Comparison of ENCODE assay signal across 1 cellular context in genomic region chr1:202643397-202644218, GRCh38.
TF ChIP-seq lines count a peak whose summit lies in the region.

No MANE protein-coding gene starts in this region.

TF ChIP-seq in HEK293, 187 proteins besides CTCF, POLR2A, EP300 and RAD21 (continued from another document and continues in another):
- TF ChIP-seq ZBTB10 (tag by site-specific recombination; IDR thresholded peaks at IDR 0.05): 0 out of 2 replicates have a peak, but pooled peaks have one; percentile 19
- no peak for TF ChIP-seq ZNF221 (tag by site-specific recombination; IDR thresholded peaks at IDR 0.05; ENCODE audit: borderline replicate concordance)
- 0 out of 2 replicates have a peak, but pooled peaks have one; percentile 58 for TF ChIP-seq KLF16 (tag by site-specific recombination; IDR thresholded peaks at IDR 0.05)
- TF ChIP-seq ZNF707 (tag by site-specific recombination; IDR thresholded peaks at IDR 0.05): no peak
- no peak for TF ChIP-seq ZNF133 (tag by site-specific recombination; IDR thresholded peaks at IDR 0.05)
- no peak for TF ChIP-seq ZNF473 (tag by site-specific recombination; IDR thresholded peaks at IDR 0.05)
- no peak for TF ChIP-seq PRDM2 (tag by site-specific recombination; IDR thresholded peaks at IDR 0.05; ENCODE audit: borderline replicate concordance)
- no peak for TF ChIP-seq ZNF292 (tag by site-specific recombination; IDR thresholded peaks at IDR 0.05; ENCODE audit: borderline replicate concordance, low read depth)
- no peak for TF ChIP-seq SP2 (tag by site-specific recombination; IDR thresholded peaks at IDR 0.05)
- no peak; the same call in 1 of the 2 replicates for TF ChIP-seq ZNF596 (tag by site-specific recombination; IDR thresholded peaks at IDR 0.05)
- TF ChIP-seq PRDM10 (tag by site-specific recombination; IDR thresholded peaks at IDR 0.05): no peak
- peak; percentile 96 for TF ChIP-seq ZFHX2 (tag by site-specific recombination; conservative IDR thresholded peaks at IDR 0.05)
- peak; percentile 73 for TF ChIP-seq ZBTB26 (tag by site-specific recombination; optimal IDR thresholded peaks at IDR 0.05)
- no peak for TF ChIP-seq ZBTB48 (tag by site-specific recombination; IDR thresholded peaks at IDR 0.05)
- TF ChIP-seq ELK4 (IDR thresholded peaks at IDR 0.05; ENCODE audit: borderline replicate concordance, low read depth, low read length): no peak
- peak; percentile 86 for TF ChIP-seq GLIS1 (tag by site-specific recombination; IDR thresholded peaks at IDR 0.05)
- peak; percentile 62 for TF ChIP-seq ZIC2 (tag by site-specific recombination; IDR thresholded peaks at IDR 0.05)
- TF ChIP-seq ZNF610 (tag by site-specific recombination; IDR thresholded peaks at IDR 0.05; ENCODE audit: borderline replicate concordance): no peak
- TF ChIP-seq TRIM28 (IDR thresholded peaks at IDR 0.05; ENCODE audit: borderline replicate concordance, low read length): no peak
- no peak; the same call in 1 of the 2 replicates for TF ChIP-seq ZNF366 (tag by site-specific recombination; conservative IDR thresholded peaks at IDR 0.05)
- peak; percentile 33; the same call in 1 of the 2 replicates for TF ChIP-seq KLF17 (tag by site-specific recombination; IDR thresholded peaks at IDR 0.05)
- no peak for TF ChIP-seq ZNF114 (tag by site-specific recombination; IDR thresholded peaks at IDR 0.05)
- TF ChIP-seq YY1 (tag by site-specific recombination; IDR thresholded peaks at IDR 0.05): no peak
- TF ChIP-seq ZNF423 (tag by site-specific recombination; IDR thresholded peaks at IDR 0.05): no peak
- no peak for TF ChIP-seq ZNF514 (tag by site-specific recombination; IDR thresholded peaks at IDR 0.05)
- TF ChIP-seq ZFP69B (tag by site-specific recombination; IDR thresholded peaks at IDR 0.05): no peak
- TF ChIP-seq ZSCAN30 (tag by site-specific recombination; IDR thresholded peaks at IDR 0.05): no peak
- TF ChIP-seq ZNF239 (tag by site-specific recombination; IDR thresholded peaks at IDR 0.05): no peak
- no peak for TF ChIP-seq ZNF433 (tag by site-specific recombination; IDR thresholded peaks at IDR 0.05; ENCODE audit: low read depth)
- TF ChIP-seq ZBTB44 (tag by site-specific recombination; IDR thresholded peaks at IDR 0.05): no peak
- no peak for TF ChIP-seq ZNF837 (tag by site-specific recombination; IDR thresholded peaks at IDR 0.05)
- TF ChIP-seq ZEB2 (tag by site-specific recombination; IDR thresholded peaks at IDR 0.05): no peak
- no peak for TF ChIP-seq MYNN (tag by site-specific recombination; IDR thresholded peaks at IDR 0.05; ENCODE audit: borderline replicate concordance)
- no peak for TF ChIP-seq SALL2 (tag by site-specific recombination; IDR thresholded peaks at IDR 0.05; ENCODE audit: borderline replicate concordance)
- TF ChIP-seq ZBTB11 (tag by site-specific recombination; conservative IDR thresholded peaks at IDR 0.05; ENCODE audit: low read depth): no peak
- TF ChIP-seq ZNF624 (tag by site-specific recombination; IDR thresholded peaks at IDR 0.05): no peak
- no peak for TF ChIP-seq SCRT2 (tag by site-specific recombination; IDR thresholded peaks at IDR 0.05)
- TF ChIP-seq ZNF24 (tag by site-specific recombination; IDR thresholded peaks at IDR 0.05): no peak
- no peak for TF ChIP-seq ZNF629 (tag by site-specific recombination; IDR thresholded peaks at IDR 0.05)
- no peak for TF ChIP-seq ZNF747 (tag by site-specific recombination; IDR thresholded peaks at IDR 0.05)
